8 cellular contexts compared by ENCODE assay signal in genomic region chr17:64262125-64262421, GRCh38. TPM values are rescaled to one million over a fixed set of nuclear protein-coding genes. Genes with fewer than 3 reads are reported as not detected.
DNase-seq lines count a peak whose midpoint lies in the region; ATAC-seq, FAIRE-seq and TF ChIP-seq lines count a peak whose summit lies in the region.

No MANE protein-coding gene starts in this region.

- H3K4me1 ChIP-seq in ascending aorta = peaks cover 0 to 26% of the 10 kb centered on the region in 2 donors
- peaks cover 0 to 48% (median 27%) of the 10 kb centered on the region in 4 donors for H3K4me1 ChIP-seq in tibial artery

- H3K4me3 Mint-ChIP-seq in activated naive CD4-positive, alpha-beta T cell treated with anti-CD3 and anti-CD28 coated beads, Interleukin-2, amount 50 U/mL, for 24 hours = peak overlapping the region; percentile 93

- FAIRE-seq in GM19239 (lab: Jason Lieb, UNC) = no peak

- DNase-seq in activated naive CD4-positive, alpha-beta T cell (lab: John Stamatoyannopoulos, UW) = no peak
- DNase-seq in ascending aorta (ENCODE audit: low spot score in 2 of 2) (no peak), tibial artery (no peak), GM19239 (ENCODE audit: insufficient read length, low spot score) (no peak), NCI-H2081 treated with DMSO at 0.1 percent for 48 hours (lab: John Stamatoyannopoulos, UW) (no peak)

- ATAC-seq in GM21576 (IDR thresholded peaks at IDR 0.05; ENCODE audit: unreplicated experiment) = no peak

- H3K27me3 Mint-ChIP-seq in activated naive CD4-positive, alpha-beta T cell treated with anti-CD3 and anti-CD28 coated beads, Interleukin-2, amount 50 U/mL, for 24 hours = no peaks in the 10 kb centered on the region

- intact Hi-C loops in ascending aorta (cut with DNase I) = loop anchor here (2.0 to 5.0 kb wide), 2 partner anchors 85 to 130 kb away; partner anchors contain the start of gene ERN1
- intact Hi-C loops in tibial artery (cut with DNase I; ENCODE audit: low total_unique reads) = loop anchor here (5.0 kb wide), 1 partner anchor 110 kb away; no protein-coding TSS in a partner anchor

- H3K9me3 ChIP-seq in ascending aorta (no peaks in the 10 kb centered on the region), tibial artery (no peaks in the 10 kb centered on the region)

- no peaks in the 10 kb centered on the region for H3K9me3 Mint-ChIP-seq in activated naive CD4-positive, alpha-beta T cell treated with anti-CD3 and anti-CD28 coated beads, Interleukin-2, amount 50 U/mL, for 24 hours

- peak overlapping the region; percentile 89 for H3K27ac Mint-ChIP-seq in activated naive CD4-positive, alpha-beta T cell treated with anti-CD3 and anti-CD28 coated beads, Interleukin-2, amount 50 U/mL, for 24 hours

- TF ChIP-seq CTCF in ascending aorta (IDR thresholded peaks at IDR 0.05) = no peak
- no peak for TF ChIP-seq CTCF in tibial artery (IDR thresholded peaks at IDR 0.05)

- H3K4me1 Mint-ChIP-seq in activated naive CD4-positive, alpha-beta T cell treated with anti-CD3 and anti-CD28 coated beads, Interleukin-2, amount 50 U/mL, for 24 hours = peaks cover 41% of the 10 kb centered on the region

- H3K27me3 ChIP-seq in ascending aorta = no peaks in the 10 kb centered on the region
- H3K27me3 ChIP-seq in layer of hippocampus (ENCODE audit: control insufficient read depth, insufficient read depth, low read length) = no peaks in the 10 kb centered on the region
- no peaks in the 10 kb centered on the region for H3K27me3 ChIP-seq in tibial artery

- no peaks in the 10 kb centered on the region for H3K36me3 ChIP-seq in ascending aorta
- no peaks in the 10 kb centered on the region for H3K36me3 ChIP-seq in tibial artery

- no peaks in the 10 kb centered on the region for H3K36me3 Mint-ChIP-seq in activated naive CD4-positive, alpha-beta T cell treated with anti-CD3 and anti-CD28 coated beads, Interleukin-2, amount 50 U/mL, for 24 hours

- H3K4me3 ChIP-seq in ascending aorta = peak overlapping the region; percentile 92 to 98
- H3K4me3 ChIP-seq in tibial artery = peak overlapping the region; percentile 94 to 99

- H3K27ac ChIP-seq in ascending aorta = peak overlapping the region; percentile 90 to 93
- H3K27ac ChIP-seq in layer of hippocampus (ENCODE audit: low read depth, low read length) = peak overlapping the region; percentile 74
- peak overlapping the region; percentile 93 to 98 for H3K27ac ChIP-seq in tibial artery

RNA-seq across cellular contexts. Expression of gene TEX2, which starts 1.0 kb away (rescaled TPM):
- total RNA-seq in ascending aorta = 94.6 TPM
